ENCODE assay signal across 8 cellular contexts in the genomic region with DNA sequence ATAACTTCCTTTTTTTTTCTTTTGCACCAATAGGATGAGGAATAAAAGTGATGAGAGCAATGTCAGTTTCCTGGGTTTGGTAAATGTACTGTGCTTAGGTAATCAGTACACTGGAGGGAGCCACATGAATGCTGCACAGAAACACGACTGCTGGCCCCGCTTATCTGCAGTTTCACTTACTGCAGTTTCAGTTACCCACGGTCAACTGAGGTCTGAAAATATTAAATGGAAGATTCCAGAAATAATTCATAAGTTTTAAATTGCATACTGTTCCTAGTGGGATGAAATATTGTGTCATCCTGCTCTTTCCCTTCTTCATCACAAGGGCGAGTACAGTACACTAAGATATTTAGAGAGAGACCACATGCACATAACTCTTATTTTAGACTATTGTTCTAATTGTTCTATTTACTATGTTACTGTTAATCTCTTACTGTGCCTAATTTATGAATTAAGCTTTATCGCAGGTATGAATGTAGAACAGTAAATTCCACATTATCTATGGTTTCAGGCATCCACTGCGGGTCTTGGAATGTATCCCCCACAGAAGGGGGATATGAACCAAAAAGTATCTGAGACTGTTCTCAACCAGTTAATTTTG. TPM values are rescaled to one million over a fixed set of nuclear protein-coding genes. Genes with fewer than 3 reads are reported as not detected.
DNase-seq lines count a peak whose midpoint lies in the region; ATAC-seq and TF ChIP-seq lines count a peak whose summit lies in the region.

No MANE protein-coding gene starts in this region.

- no peak overlapping the region for H2AFZ ChIP-seq in DND-41 (ENCODE audit: low read depth, low read length)

- H3K27ac ChIP-seq in DND-41 (ENCODE audit: low read length) (no peak overlapping the region), ascending aorta (peak overlapping the region; percentile 31 to 62), liver (ENCODE audit: low read depth in 1 of 2, low read length in 2 of 2) (peak overlapping the region; percentile 74), tibial artery (peak overlapping the region; percentile 25 to 36)

- H3K4me3 ChIP-seq in DND-41 (ENCODE audit: low read depth in 1 of 2, low read length in 2 of 2), result no peak overlapping the region
- no peak overlapping the region for H3K4me3 ChIP-seq in NB4 (ENCODE audit: low read depth, low read length)
- H3K4me3 ChIP-seq in ascending aorta, result peak overlapping the region; percentile 41 to 53
- no peak overlapping the region for H3K4me3 ChIP-seq in liver (ENCODE audit: low read depth in 1 of 3, low read length in 3 of 3)
- H3K4me3 ChIP-seq in tibial artery, result peak overlapping the region; percentile 28 to 36

- no peak for TF ChIP-seq POLR2A in NB4 (IDR thresholded peaks at IDR 0.05; ENCODE audit: extremely low read depth, insufficient read length)

- TF ChIP-seq CTCF in DND-41 (IDR thresholded peaks at IDR 0.05; ENCODE audit: borderline replicate concordance, extremely low read depth, low read length, poor library complexity, severe bottlenecking), result peak; percentile 29
- peak; percentile 31 for TF ChIP-seq CTCF in NB4 (IDR thresholded peaks at IDR 0.05; ENCODE audit: low read depth, low read length)
- TF ChIP-seq CTCF in ascending aorta (IDR thresholded peaks at IDR 0.05), result peak in 2 of 3 experiments; percentile 20 to 45
- TF ChIP-seq CTCF in liver (IDR thresholded peaks at IDR 0.05; ENCODE audit: low read depth, low read length, missing input control), result no peak
- TF ChIP-seq CTCF in tibial artery (IDR thresholded peaks at IDR 0.05), result peak; percentile 12 to 20

- ATAC-seq in DND-41 (ENCODE audit: insufficient read depth, low read depth), result 0 out of 3 replicates have a peak, but pooled peaks have one; percentile 45
- ATAC-seq in HG02840 (IDR thresholded peaks at IDR 0.05; ENCODE audit: low FRiP score, unreplicated experiment), result no peak

- H3K36me3 ChIP-seq in DND-41 (ENCODE audit: insufficient read depth, low read length) (peaks cover 11% of the 10 kb centered on the region), ascending aorta (peaks cover 10 to 13% of the 10 kb centered on the region in 2 donors), liver (ENCODE audit: control insufficient read depth in 4 of 4, insufficient read depth in 3 of 4, low read depth in 1 of 4, low read length in 3 of 4) (peaks cover 1 to 9% (median 4%) of the 10 kb centered on the region in 4 donors), tibial artery (peaks cover 13 to 14% (median 13%) of the 10 kb centered on the region in 3 donors)

- DNase-seq in DND-41 (no peak), NB4 (ENCODE audit: low read depth) (peak; percentile 78), ascending aorta (ENCODE audit: low spot score in 2 of 2) (no peak), tibial artery (no peak), SW480 (ENCODE audit: low spot score) (no peak), RKO (ENCODE audit: low spot score) (no peak)

- no peak overlapping the region for H3K9ac ChIP-seq in DND-41 (ENCODE audit: low read depth, low read length)
- H3K9ac ChIP-seq in liver (ENCODE audit: low read depth in 1 of 2, low read length in 2 of 2), result no peak overlapping the region

- H3K27me3 ChIP-seq in DND-41 (ENCODE audit: insufficient read depth, low read length, poor library complexity) (no peaks in the 10 kb centered on the region), ascending aorta (no peaks in the 10 kb centered on the region), liver (ENCODE audit: control insufficient read depth in 4 of 4, insufficient read depth in 4 of 4, low read length in 3 of 4) (no peaks in the 10 kb centered on the region), tibial artery (no peaks in the 10 kb centered on the region)

- TF ChIP-seq RAD21 in liver (IDR thresholded peaks at IDR 0.05), result peak; percentile 58 to 64

- H3K9me3 ChIP-seq in DND-41 (ENCODE audit: insufficient read depth, low read length, severe bottlenecking) (no peaks in the 10 kb centered on the region), ascending aorta (no peaks in the 10 kb centered on the region), liver (ENCODE audit: control insufficient read depth in 4 of 4, low read length in 3 of 4) (no peaks in the 10 kb centered on the region), tibial artery (no peaks in the 10 kb centered on the region)

- intact Hi-C loops in ascending aorta (cut with DNase I), result no loop called here
- intact Hi-C loops in tibial artery (cut with DNase I; ENCODE audit: low total_unique reads), result no loop called here

- H3K79me2 ChIP-seq in DND-41 (ENCODE audit: insufficient read depth, low read length), result no peaks in the 10 kb centered on the region

- H3K4me1 ChIP-seq in DND-41 (ENCODE audit: insufficient read depth, low read length) (no peaks in the 10 kb centered on the region), ascending aorta (peaks cover 2 to 4% of the 10 kb centered on the region in 2 donors), liver (ENCODE audit: control insufficient read depth in 4 of 4, insufficient read depth in 4 of 4, low read length in 3 of 4) (peaks cover 0 to 3% (median 1%) of the 10 kb centered on the region in 4 donors), tibial artery (peaks cover 0 to 14% (median 11%) of the 10 kb centered on the region in 4 donors)

- H3K4me2 ChIP-seq in DND-41 (ENCODE audit: insufficient read depth, low read length), result no peak overlapping the region

- no peaks in the 10 kb centered on the region; the same call in 1 of the 2 replicates for H4K20me1 ChIP-seq in DND-41 (ENCODE audit: insufficient read depth, low read length)

- 44% methylated on average over 6 of the region's 6 CpGs for WGBS in liver

TF ChIP-seq in liver, 16 proteins besides CTCF, POLR2A, EP300 and RAD21:
- TF ChIP-seq TAF1 (conservative IDR thresholded peaks at IDR 0.05) (no peak), MAX (IDR thresholded peaks at IDR 0.05) (no peak), FOXA1 (IDR thresholded peaks at IDR 0.05) (no peak), RXRA (IDR thresholded peaks at IDR 0.05) (no peak), YY1 (IDR thresholded peaks at IDR 0.05) (no peak), GABPA (IDR thresholded peaks at IDR 0.05 in 1 of 2, conservative IDR thresholded peaks at IDR 0.05 in 1 of 2) (no peak), JUND (IDR thresholded peaks at IDR 0.05) (no peak), FOXA2 (IDR thresholded peaks at IDR 0.05) (no peak), EGR1 (IDR thresholded peaks at IDR 0.05; ENCODE audit: low read depth in 2 of 2) (no peak), HNF4A (conservative IDR thresholded peaks at IDR 0.05) (no peak), SP1 (IDR thresholded peaks at IDR 0.05) (no peak), REST (IDR thresholded peaks at IDR 0.05) (no peak)

RNA-seq across cellular contexts. Expression of gene LGALS3BP, which starts 6.4 kb away (rescaled TPM):
- 365 TPM for total RNA-seq in ascending aorta
- total RNA-seq in liver, result 10 to 100 TPM; 66.0 to 69.3 TPM
- polyA plus RNA-seq in liver, result 100 to 1,000 TPM in 1 of 2 donors, 10 to 100 TPM in 1; 89.1 to 224 TPM

RNA-seq across cellular contexts. Expression of gene CANT1, which starts 23.4 kb away (rescaled TPM):
- 67.2 TPM for total RNA-seq in ascending aorta
- 10 to 100 TPM; 14.0 to 18.9 TPM for total RNA-seq in liver
- polyA plus RNA-seq in liver, result 10 to 100 TPM in 1 of 2 donors, 1 to 10 TPM in 1; 6.2 to 20.0 TPM

RNA-seq across cellular contexts. Expression of gene C1QTNF1, which starts 37.8 kb away (rescaled TPM):
- total RNA-seq in ascending aorta (435 TPM), liver (10 to 100 TPM in 1 of 2 donors, under 1 TPM in 1; 0.56 to 54.6 TPM)
- 10 to 100 TPM in 1 of 2 donors, 1 to 10 TPM in 1; 8.3 to 23.9 TPM for polyA plus RNA-seq in liver

Comparison
In these comparisons a context has a peak if more than half of its experiments do, and no peak if none do; other contexts are left out.
1. H3K4me3 ChIP-seq: peak in ascending aorta (2 of 2) and tibial artery (2 of 2); none in DND-41 (0 of 2), NB4 (single experiment) and liver (0 of 3).